In the genomic region with DNA sequence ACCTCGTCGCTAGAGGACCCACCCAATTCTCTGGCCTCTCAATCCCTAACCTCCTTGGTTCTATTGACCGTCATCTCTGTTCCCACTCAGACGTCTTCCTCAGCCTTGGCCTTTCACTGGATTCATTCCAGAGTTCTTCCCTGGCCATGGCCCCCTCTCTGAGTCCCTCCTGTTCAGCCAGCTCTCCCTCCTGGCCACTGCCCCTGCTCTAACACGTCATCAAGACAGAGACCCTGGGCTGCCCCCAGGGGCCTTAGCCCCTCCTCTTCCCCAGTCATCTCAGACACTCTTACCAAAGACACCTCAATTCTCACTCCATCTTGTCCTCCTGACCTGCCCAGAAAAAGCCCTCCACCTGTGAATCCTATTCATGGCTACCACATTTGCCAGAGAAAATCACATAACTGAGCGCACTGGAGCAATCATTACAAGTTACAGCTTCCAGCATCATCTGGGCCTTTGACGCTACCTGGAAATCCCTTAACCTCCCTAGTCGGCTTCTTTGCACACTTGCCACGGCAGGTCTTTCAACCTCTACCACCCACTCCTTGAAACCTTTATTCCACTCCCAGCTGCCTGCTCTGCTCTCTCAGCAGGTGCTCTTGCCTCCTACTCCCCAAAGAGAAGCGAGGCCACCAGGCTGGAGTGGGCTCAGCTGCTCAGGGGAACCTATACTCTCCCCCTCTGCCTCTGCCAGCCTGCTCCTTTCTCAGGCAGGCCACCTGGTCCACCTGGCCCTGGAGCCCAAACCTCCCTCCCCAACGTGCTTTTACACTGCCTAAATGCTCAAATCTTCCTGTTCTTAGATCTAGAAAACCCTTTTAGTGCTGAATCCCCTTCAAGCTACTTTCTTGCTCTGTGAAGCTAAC, we compare ENCODE assay signal across 14 cellular contexts. TPM values are rescaled to one million over a fixed set of nuclear protein-coding genes. Genes with fewer than 3 reads are reported as not detected.
A peak's percentile ranks its signal among the peaks of the same experiment; 100 is the strongest.
DNase-seq lines count a peak whose midpoint lies in the region; ATAC-seq lines count a peak whose summit lies in the region.
"Had no signal": no experiment of that assay in that cellular context is flagged by ENCODE, and none has a peak within 500 bp of the region (broad histone marks: within the 10 kb centered on the region; RNA-seq: fewer than 3 reads in every experiment).

No MANE protein-coding gene starts in this region.

- no peaks in the 10 kb centered on the region for H3K27me3 Mint-ChIP-seq in activated T-cell treated with anti-CD3 and anti-CD28 coated beads, Interleukin-2, amount 50 U/mL, for 72 hours (ENCODE audit: low read depth)

- peak overlapping the region; percentile 5 for H3K27ac ChIP-seq in effector memory CD4-positive, alpha-beta T cell (ENCODE audit: insufficient read depth, low read length, poor library complexity, severe bottlenecking)
- peak overlapping the region in 14 of 21 experiments; percentile 1 to 99 (median 83) for H3K27ac ChIP-seq in skin epidermis
- H3K27ac ChIP-seq: adrenal gland, hepatocyte had no signal

- H3K9me3 ChIP-seq in effector memory CD4-positive, alpha-beta T cell (ENCODE audit: control insufficient read depth, low read length) = no peaks in the 10 kb centered on the region
- H3K9me3 ChIP-seq: adrenal gland had no signal

- DNase-seq in activated T-cell treated with anti-CD3 and anti-CD28 coated beads, Interleukin-2, amount 50 U/mL, for 72 hours = no peak
- no peak for DNase-seq in activated T-cell treated with anti-CD3 and anti-CD28 coated beads, Interleukin-2, amount 50 U/mL, for 48 hours
- DNase-seq in NCI-H1092 (lab: John Stamatoyannopoulos, UW) (peak; percentile 10), NCI-H446 (lab: John Stamatoyannopoulos, UW) (no peak), midbrain (lab: John Stamatoyannopoulos, UW) (no peak), NOMO-1 (lab: John Stamatoyannopoulos, UW; ENCODE audit: unreplicated experiment in 2 of 2) (no peak)
- no peak for DNase-seq in effector memory CD4-positive, alpha-beta T cell
- DNase-seq: DMS79 treated with DMSO at 0.1 percent for 48 hours, NCI-H524 treated with DMSO at 0.1 percent for 48 hours had no signal

- H3K4me1 ChIP-seq in effector memory CD4-positive, alpha-beta T cell (ENCODE audit: control insufficient read depth, insufficient read depth, low read length, poor library complexity, severe bottlenecking) = peaks cover 36% of the 10 kb centered on the region

- H3K9me3 Mint-ChIP-seq in activated T-cell treated with anti-CD3 and anti-CD28 coated beads, Interleukin-2, amount 50 U/mL, for 72 hours = no peaks in the 10 kb centered on the region

- H3K36me3 ChIP-seq in effector memory CD4-positive, alpha-beta T cell (ENCODE audit: control insufficient read depth, insufficient read depth, low read length) = peaks cover 24% of the 10 kb centered on the region

- peak overlapping the region; percentile 23 for H3K27ac Mint-ChIP-seq in activated T-cell treated with anti-CD3 and anti-CD28 coated beads, Interleukin-2, amount 50 U/mL, for 72 hours

- peaks cover 37% of the 10 kb centered on the region for H3K4me1 Mint-ChIP-seq in activated T-cell treated with anti-CD3 and anti-CD28 coated beads, Interleukin-2, amount 50 U/mL, for 72 hours (ENCODE audit: low read depth)

- no peak overlapping the region for H3K4me3 Mint-ChIP-seq in activated T-cell treated with anti-CD3 and anti-CD28 coated beads, Interleukin-2, amount 50 U/mL, for 72 hours

- no peaks in the 10 kb centered on the region for H3K27me3 ChIP-seq in effector memory CD4-positive, alpha-beta T cell (replicated peaks; ENCODE audit: control insufficient read depth, insufficient read depth, low read length, poor library complexity, severe bottlenecking)
- H3K27me3 ChIP-seq: adrenal gland, hepatocyte had no signal

- no peak for ATAC-seq in activated T-cell treated with anti-CD3 and anti-CD28 coated beads, Interleukin-2, amount 50 U/mL, for 72 hours (replicated peaks in 1 of 2)

- H3K36me3 Mint-ChIP-seq in activated T-cell treated with anti-CD3 and anti-CD28 coated beads, Interleukin-2, amount 50 U/mL, for 72 hours (ENCODE audit: insufficient read depth in 2 of 2) = peaks cover 0 to 9% of the 10 kb centered on the region in 2 donors

- no peak overlapping the region for H3K4me3 ChIP-seq in effector memory CD4-positive, alpha-beta T cell (ENCODE audit: insufficient read depth, low read depth, low read length, poor library complexity, severe bottlenecking)
- no peak overlapping the region for H3K4me3 ChIP-seq in skin epidermis
- H3K4me3 ChIP-seq: adrenal gland, hepatocyte had no signal

RNA-seq across cellular contexts. Expression of gene DCST2, which starts 14.0 kb away (rescaled TPM):
- 1 to 10 TPM; 1.1 to 1.4 TPM for total RNA-seq in activated T-cell treated with anti-CD3 and anti-CD28 coated beads, Interleukin-2, amount 50 U/mL, for 72 hours

RNA-seq across cellular contexts. Expression of gene DCST1, which starts 14.0 kb away (rescaled TPM):
- under 1 TPM in 1 of 2 donors, not detected in 1; 0.10 TPM for total RNA-seq in activated T-cell treated with anti-CD3 and anti-CD28 coated beads, Interleukin-2, amount 50 U/mL, for 72 hours
- total RNA-seq: adrenal gland, liver, posterior vena cava had no signal

RNA-seq across cellular contexts. Expression of gene ZBTB7B, which starts 17.0 kb away (rescaled TPM):
- total RNA-seq in activated T-cell treated with anti-CD3 and anti-CD28 coated beads, Interleukin-2, amount 50 U/mL, for 72 hours = 100 to 1,000 TPM; 129 to 141 TPM

RNA-seq across cellular contexts. Expression of gene LENEP, which starts 26.2 kb away (rescaled TPM):
- total RNA-seq in activated T-cell treated with anti-CD3 and anti-CD28 coated beads, Interleukin-2, amount 50 U/mL, for 72 hours = 1 to 10 TPM in 1 of 2 donors, under 1 TPM in 1; 0.65 to 2.3 TPM
- total RNA-seq: adrenal gland, hepatocyte, posterior vena cava had no signal

RNA-seq across cellular contexts. Expression of gene ADAM15, which starts 31.5 kb away (rescaled TPM):
- 10 to 100 TPM; 40.8 to 42.1 TPM for total RNA-seq in activated T-cell treated with anti-CD3 and anti-CD28 coated beads, Interleukin-2, amount 50 U/mL, for 72 hours
